In genomic region chr12:12725956-12726542, GRCh38 we compare ENCODE assay signal across 8 cellular contexts. TPM values are rescaled to one million over a fixed set of nuclear protein-coding genes. Genes with fewer than 3 reads are reported as not detected.
DNase-seq lines count a peak whose midpoint lies in the region; ATAC-seq and TF ChIP-seq lines count a peak whose summit lies in the region.

No MANE protein-coding gene starts in this region.

- peaks cover 0 to 7% (median 0%) of the 10 kb centered on the region in 5 donors for H3K27me3 Mint-ChIP-seq in naive thymus-derived CD4-positive, alpha-beta T cell

- H3K27ac Mint-ChIP-seq in naive thymus-derived CD4-positive, alpha-beta T cell = peak overlapping the region; percentile 96 to 99 (median 97)

- ATAC-seq in naive thymus-derived CD4-positive, alpha-beta T cell = no peak
- ATAC-seq in GM21360 (IDR thresholded peaks at IDR 0.05; ENCODE audit: unreplicated experiment) (no peak), HG02610 (IDR thresholded peaks at IDR 0.05; ENCODE audit: unreplicated experiment) (no peak)

- POLR2A ChIA-PET in naive thymus-derived CD4-positive, alpha-beta T cell (lab: Charles Lee) = interaction anchor here (0.6 to 24.3 kb wide), 18 partner anchors 9 to 376 kb away, joined by 3 to 1179 read pairs (median 4); partner anchors contain the start of genes BORCS5, CDKN1B, CREBL2 and GPR19

- H3K4me2 ChIP-seq in BLaER1 treated with 17β-estradiol and CSF1 and Interleukin-3, amounts not matched to agents 10 nM and 100 nM = peak overlapping the region; percentile 76 to 97 (median 87)
- peak overlapping the region; percentile 86 for H3K4me2 ChIP-seq in KMS-11

- no peak for DNase-seq in naive thymus-derived CD4-positive, alpha-beta T cell
- no peak for DNase-seq in middle frontal gyrus (ENCODE audit: extremely low spot score, low spot score)
- DNase-seq in NCI-H82 treated with DMSO at 0.1 percent for 48 hours (lab: John Stamatoyannopoulos, UW; ENCODE audit: unreplicated experiment) = no peak

- H3K36me3 ChIP-seq in BLaER1 treated with 17β-estradiol and CSF1 and Interleukin-3, amounts not matched to agents 10 nM and 100 nM = peaks cover 3 to 29% (median 15%) of the 10 kb centered on the region in 11 experiments; a peak in 13 of 22 replicates
- H3K36me3 ChIP-seq in KMS-11 (ENCODE audit: insufficient read depth) = peaks cover 7% of the 10 kb centered on the region; the same call in 1 of the 2 replicates
- peaks cover 0 to 10% (median 0%) of the 10 kb centered on the region in 3 experiments for H3K36me3 ChIP-seq in naive thymus-derived CD4-positive, alpha-beta T cell (ENCODE audit: control insufficient read depth in 2 of 3, insufficient read depth in 3 of 3, low read length in 3 of 3)

- CTCF ChIA-PET in naive thymus-derived CD4-positive, alpha-beta T cell (lab: Charles Lee) = interaction anchor here (2.3 to 2.6 kb wide), 2 partner anchors 10 kb away, joined by 13 to 18 read pairs; no protein-coding TSS in a partner anchor

- peak overlapping the region; percentile 92 to 99 (median 97) for H3K9ac ChIP-seq in BLaER1 treated with 17β-estradiol and CSF1 and Interleukin-3, amounts not matched to agents 10 nM and 100 nM
- peak overlapping the region; percentile 98 for H3K9ac ChIP-seq in KMS-11

- H2AFZ ChIP-seq in KMS-11 (ENCODE audit: low read depth) = no peak overlapping the region

- H3K4me3 Mint-ChIP-seq in naive thymus-derived CD4-positive, alpha-beta T cell = peak overlapping the region; percentile 87 to 98 (median 94)

- no peaks in the 10 kb centered on the region for H3K27me3 ChIP-seq in BLaER1 treated with 17β-estradiol and CSF1 and Interleukin-3, amounts not matched to agents 10 nM and 100 nM
- no peaks in the 10 kb centered on the region for H3K27me3 ChIP-seq in KMS-11 (ENCODE audit: insufficient read depth, low read depth)
- no peaks in the 10 kb centered on the region for H3K27me3 ChIP-seq in naive thymus-derived CD4-positive, alpha-beta T cell (ENCODE audit: control insufficient read depth in 2 of 2, insufficient read depth in 2 of 2, low read length in 2 of 2)

- 0 out of 2 replicates have a peak, but pooled peaks have one; percentile 19 for TF ChIP-seq CTCF in KMS-11 (conservative IDR thresholded peaks at IDR 0.05; ENCODE audit: low read depth, low read length)

- intact Hi-C loops in naive thymus-derived CD4-positive, alpha-beta T cell (cut with micrococcal nuclease) = loop anchor here (1.0 to 10.0 kb wide), 17 partner anchors 9 to 1661 kb away; partner anchors contain the start of genes BORCS5 (in 2 of the 2), CDKN1B (in 2 of the 2), GPR19 (in 2 of the 2) and HEBP1 (in 2 of the 2)

- H3K79me2 ChIP-seq in KMS-11 (ENCODE audit: insufficient read depth, low read depth) = peaks cover 85% of the 10 kb centered on the region

- H3K27ac ChIP-seq in BLaER1 treated with 17β-estradiol and CSF1 and Interleukin-3, amounts not matched to agents 10 nM and 100 nM = peak overlapping the region; percentile 95 to 100 (median 99)
- H3K27ac ChIP-seq in KMS-11 (peak overlapping the region; percentile 98), cingulate gyrus (ENCODE audit: low read depth, low read length) (peak overlapping the region; percentile 97)
- H3K27ac ChIP-seq in naive thymus-derived CD4-positive, alpha-beta T cell (ENCODE audit: low read depth, low read length) = peak overlapping the region; percentile 99

- H3K4me1 Mint-ChIP-seq in naive thymus-derived CD4-positive, alpha-beta T cell = peaks cover 21 to 58% (median 49%) of the 10 kb centered on the region in 7 donors

- H4K20me1 ChIP-seq in BLaER1 treated with 17β-estradiol and CSF1 and Interleukin-3, amounts not matched to agents 10 nM and 100 nM = peaks cover 0 to 13% (median 0%) of the 10 kb centered on the region in 11 experiments; a peak in 2 of 22 replicates
- no peaks in the 10 kb centered on the region for H4K20me1 ChIP-seq in KMS-11 (ENCODE audit: insufficient read depth)

- peaks cover 26 to 62% (median 51%) of the 10 kb centered on the region in 10 experiments for H3K4me1 ChIP-seq in BLaER1 treated with 17β-estradiol and CSF1 and Interleukin-3, amounts not matched to agents 10 nM and 100 nM
- peaks cover 29% of the 10 kb centered on the region for H3K4me1 ChIP-seq in KMS-11 (ENCODE audit: low read depth, poor library complexity, severe bottlenecking)
- peaks cover 18 to 28% of the 10 kb centered on the region in 2 donors for H3K4me1 ChIP-seq in naive thymus-derived CD4-positive, alpha-beta T cell (ENCODE audit: control insufficient read depth in 2 of 2, insufficient read depth in 2 of 2, low read length in 2 of 2)

- peaks cover 2 to 46% (median 8%) of the 10 kb centered on the region in 5 donors for H3K36me3 Mint-ChIP-seq in naive thymus-derived CD4-positive, alpha-beta T cell

- peaks cover 0 to 13% (median 0%) of the 10 kb centered on the region in 11 donors for H3K9me3 Mint-ChIP-seq in naive thymus-derived CD4-positive, alpha-beta T cell

- H3K4me3 ChIP-seq in BLaER1 treated with 17β-estradiol and CSF1 and Interleukin-3, amounts not matched to agents 10 nM and 100 nM = peak overlapping the region; percentile 76 to 99 (median 90)
- no peak overlapping the region for H3K4me3 ChIP-seq in KMS-11 (IDR thresholded peaks at IDR 0.05; ENCODE audit: insufficient read depth, low read depth, low read length)
- peak overlapping the region; percentile 53 for H3K4me3 ChIP-seq in naive thymus-derived CD4-positive, alpha-beta T cell (ENCODE audit: low read length)

- H3K9me3 ChIP-seq in BLaER1 treated with 17β-estradiol and CSF1 and Interleukin-3, amounts not matched to agents 10 nM and 100 nM (replicated peaks in 1 of 11) = no peaks in the 10 kb centered on the region
- no peaks in the 10 kb centered on the region for H3K9me3 ChIP-seq in naive thymus-derived CD4-positive, alpha-beta T cell (ENCODE audit: control insufficient read depth in 2 of 3, low read length in 3 of 3)

RNA-seq across cellular contexts. Expression of gene CDKN1B, which starts 8.9 kb away (rescaled TPM):
- 100 to 1,000 TPM; 105 to 205 (median 191) TPM for total RNA-seq in naive thymus-derived CD4-positive, alpha-beta T cell
- polyA plus RNA-seq in naive thymus-derived CD4-positive, alpha-beta T cell = 10 to 100 TPM; 15.1 to 32.8 TPM

RNA-seq across cellular contexts. Expression of gene GPR19, which starts 30.1 kb away (rescaled TPM):
- 10 to 100 TPM in 1 of 5 experiments, 1 to 10 TPM in 3, under 1 TPM in 1; 0.69 to 10.4 (median 2.7) TPM for total RNA-seq in naive thymus-derived CD4-positive, alpha-beta T cell
- polyA plus RNA-seq in naive thymus-derived CD4-positive, alpha-beta T cell = under 1 TPM; 0.17 to 0.52 TPM

RNA-seq across cellular contexts. Expression of gene APOLD1, which starts 59.4 kb away (rescaled TPM):
- 10 to 100 TPM in 1 of 5 experiments, 1 to 10 TPM in 3, under 1 TPM in 1; 0.64 to 11.1 (median 3.1) TPM for total RNA-seq in naive thymus-derived CD4-positive, alpha-beta T cell
- polyA plus RNA-seq in naive thymus-derived CD4-positive, alpha-beta T cell = under 1 TPM; 0.25 to 0.36 TPM
